ENCODE assay signal across 18 cellular contexts in the genomic region with DNA sequence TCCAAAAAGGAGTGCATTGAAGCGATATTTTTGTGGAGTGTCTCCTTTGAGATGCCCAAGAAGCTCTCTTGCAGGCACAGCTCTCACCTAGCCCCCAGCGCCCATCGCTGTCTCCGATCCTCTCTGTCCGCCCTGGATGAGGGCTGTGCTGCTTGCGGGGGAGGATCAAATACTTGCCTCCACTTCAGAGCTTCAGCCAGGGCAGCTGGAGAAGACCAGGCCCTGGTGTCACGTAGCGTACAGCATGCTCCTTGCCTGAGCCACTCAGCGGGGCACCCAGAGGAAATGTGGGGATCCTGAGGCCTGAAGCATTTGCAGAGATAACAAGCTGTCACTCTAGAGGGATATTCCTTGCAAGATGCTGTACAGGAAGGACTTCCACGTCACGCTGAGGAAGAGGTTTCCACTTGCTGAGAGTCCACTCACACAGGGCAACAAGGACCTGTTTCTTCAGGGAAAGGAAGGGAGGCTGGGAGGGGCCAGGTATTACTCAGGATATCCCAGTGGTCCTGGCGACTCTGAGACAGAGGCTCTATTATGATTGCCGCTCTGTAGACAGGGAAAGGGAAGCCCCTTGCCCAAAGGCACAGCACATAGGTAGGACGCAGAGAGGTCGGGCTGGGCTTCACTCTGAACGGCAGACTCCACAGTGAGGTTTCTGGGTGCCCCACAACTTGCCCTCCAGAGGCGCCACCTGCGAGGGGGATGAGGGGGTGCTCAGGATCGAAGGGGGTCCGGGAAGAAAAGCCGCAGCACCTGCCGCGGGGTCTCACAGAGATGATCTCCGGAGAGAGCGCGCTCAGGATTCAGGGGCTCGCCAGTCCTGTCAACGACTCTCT.
A peak's percentile ranks its signal among the peaks of the same experiment; 100 is the strongest.
DNase-seq lines count a peak whose midpoint lies in the region; ATAC-seq and TF ChIP-seq lines count a peak whose summit lies in the region.
"Had no signal": no experiment of that assay in that cellular context is flagged by ENCODE, and none has a peak within 500 bp of the region (broad histone marks: within the 10 kb centered on the region; RNA-seq: fewer than 3 reads in every experiment).

No MANE protein-coding gene starts in this region.

- no TSS peak for BruUV-seq in A673 (replicated peaks; lab: Mats Ljungman, UMichigan)

- H3K9me3 ChIP-seq in right atrium auricular region = no peaks in the 10 kb centered on the region
- no peaks in the 10 kb centered on the region for H3K9me3 ChIP-seq in A673 (ENCODE audit: low read depth, low read length, poor library complexity, severe bottlenecking)
- H3K9me3 ChIP-seq: SJSA1 had no signal

- intact Hi-C loops in left cardiac atrium (cut with DNase I) = no loop called here
- intact Hi-C loops in A673 (cut with micrococcal nuclease; ENCODE audit: unreplicated experiment) = no loop called here

- no peak for TF ChIP-seq CTCF in right atrium auricular region (IDR thresholded peaks at IDR 0.05)
- TF ChIP-seq CTCF in A673 (conservative IDR thresholded peaks at IDR 0.05; ENCODE audit: low read depth, low read length) = no peak

- DNase-seq in left cardiac atrium = peak; percentile 11
- DNase-seq in right atrium auricular region (ENCODE audit: low spot score) = no peak
- peak; percentile 55 for DNase-seq in islet precursor cell
- DNase-seq in retina = peak; percentile 58
- DNase-seq in EL = no peak
- DNase-seq in glomerular visceral epithelial cell (ENCODE audit: extremely low spot score) = no peak
- no peak for DNase-seq in A673 (ENCODE audit: low spot score)
- DNase-seq: ACHN, GF-D8, H9, Karpas-422, NCI-H1436, NCI-H2029, NCI-H446 treated with DMSO at 0.1 percent for 48 hours, NCI-H69 had no signal

- no peaks in the 10 kb centered on the region for H3K36me3 ChIP-seq in right atrium auricular region
- H3K36me3 ChIP-seq in A673 (ENCODE audit: insufficient read depth, low read length, poor library complexity, severe bottlenecking) = no peaks in the 10 kb centered on the region
- H3K36me3 ChIP-seq: SJSA1 had no signal

- H3K4me3 ChIP-seq in right atrium auricular region = no peak overlapping the region
- H3K4me3 ChIP-seq in A673 (ENCODE audit: low read depth, low read length, poor library complexity, severe bottlenecking) = no peak overlapping the region
- H3K4me3 ChIP-seq: SJSA1 had no signal

- H3K27ac ChIP-seq in right atrium auricular region = no peak overlapping the region
- H3K27ac ChIP-seq in A673 (ENCODE audit: low read depth, low read length, poor library complexity, severe bottlenecking) = no peak overlapping the region
- H3K27ac ChIP-seq: C4-2B, SJSA1 had no signal

- H3K4me1 ChIP-seq in right atrium auricular region (no peaks in the 10 kb centered on the region), A673 (ENCODE audit: insufficient read depth, low read length, poor library complexity, severe bottlenecking) (no peaks in the 10 kb centered on the region)
- H3K4me1 ChIP-seq: SJSA1 had no signal

- no peak for ATAC-seq in left cardiac atrium
- ATAC-seq: Panc1 had no signal

- H3K27me3 ChIP-seq in right atrium auricular region (no peaks in the 10 kb centered on the region), A673 (replicated peaks; ENCODE audit: insufficient read depth, low read depth, low read length, poor library complexity) (no peaks in the 10 kb centered on the region)
- H3K27me3 ChIP-seq: SJSA1 had no signal

- CTCF ChIA-PET in A673 (lab: Charles Lee) = no interaction called here

- POLR2A ChIA-PET in A673 (lab: Charles Lee; ENCODE audit: low non-redundant PET) = no interaction called here

Comparison
In these comparisons a context has a peak if more than half of its experiments do, and no peak if none do; other contexts are left out.
1. DNase-seq: peak in left cardiac atrium (single experiment), islet precursor cell (single experiment) and retina (single experiment); none in right atrium auricular region (single experiment), EL (single experiment), glomerular visceral epithelial cell (single experiment) and A673 (single experiment).